1 cellular context compared by ENCODE assay signal in the genomic region with DNA sequence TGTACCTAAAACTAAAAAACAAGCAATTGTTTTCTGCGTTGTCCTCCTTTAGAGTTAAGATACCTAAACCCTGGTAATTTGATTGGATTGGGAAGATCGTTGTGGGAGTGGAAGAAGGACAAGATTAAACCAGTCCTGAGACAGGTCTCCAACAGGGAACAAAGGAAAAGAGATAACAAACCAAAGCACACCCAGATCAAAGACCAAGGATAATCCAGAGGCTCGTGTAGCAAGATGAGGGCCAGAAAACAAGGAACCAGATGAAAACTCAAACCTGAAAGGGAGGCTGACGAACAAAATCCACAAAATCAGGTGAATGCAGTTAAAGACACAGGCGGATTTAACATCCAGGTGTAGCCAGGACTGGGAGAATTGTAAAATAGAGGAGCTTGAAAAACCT.
TF ChIP-seq lines count a peak whose summit lies in the region.

No MANE protein-coding gene starts in this region.

TF ChIP-seq in GM23338, 12 proteins besides CTCF, POLR2A, EP300 and RAD21 (continued from another document):
- TF ChIP-seq ZNF462 (CRISPR knock-in tag; IDR thresholded peaks at IDR 0.05) (no peak), ZNF114 (CRISPR knock-in tag; IDR thresholded peaks at IDR 0.05) (no peak), CREB1 (CRISPR knock-in tag; IDR thresholded peaks at IDR 0.05; ENCODE audit: low read depth) (no peak), EZH2 (IDR thresholded peaks at IDR 0.05; ENCODE audit: low read depth, unreplicated experiment) (no peak), ETS1 (IDR thresholded peaks at IDR 0.05) (no peak), JUNB (IDR thresholded peaks at IDR 0.05; ENCODE audit: unreplicated experiment) (no peak), POLR2AphosphoS5 (IDR thresholded peaks at IDR 0.05; ENCODE audit: low read depth) (no peak)
- TF ChIP-seq, protein P1, sequence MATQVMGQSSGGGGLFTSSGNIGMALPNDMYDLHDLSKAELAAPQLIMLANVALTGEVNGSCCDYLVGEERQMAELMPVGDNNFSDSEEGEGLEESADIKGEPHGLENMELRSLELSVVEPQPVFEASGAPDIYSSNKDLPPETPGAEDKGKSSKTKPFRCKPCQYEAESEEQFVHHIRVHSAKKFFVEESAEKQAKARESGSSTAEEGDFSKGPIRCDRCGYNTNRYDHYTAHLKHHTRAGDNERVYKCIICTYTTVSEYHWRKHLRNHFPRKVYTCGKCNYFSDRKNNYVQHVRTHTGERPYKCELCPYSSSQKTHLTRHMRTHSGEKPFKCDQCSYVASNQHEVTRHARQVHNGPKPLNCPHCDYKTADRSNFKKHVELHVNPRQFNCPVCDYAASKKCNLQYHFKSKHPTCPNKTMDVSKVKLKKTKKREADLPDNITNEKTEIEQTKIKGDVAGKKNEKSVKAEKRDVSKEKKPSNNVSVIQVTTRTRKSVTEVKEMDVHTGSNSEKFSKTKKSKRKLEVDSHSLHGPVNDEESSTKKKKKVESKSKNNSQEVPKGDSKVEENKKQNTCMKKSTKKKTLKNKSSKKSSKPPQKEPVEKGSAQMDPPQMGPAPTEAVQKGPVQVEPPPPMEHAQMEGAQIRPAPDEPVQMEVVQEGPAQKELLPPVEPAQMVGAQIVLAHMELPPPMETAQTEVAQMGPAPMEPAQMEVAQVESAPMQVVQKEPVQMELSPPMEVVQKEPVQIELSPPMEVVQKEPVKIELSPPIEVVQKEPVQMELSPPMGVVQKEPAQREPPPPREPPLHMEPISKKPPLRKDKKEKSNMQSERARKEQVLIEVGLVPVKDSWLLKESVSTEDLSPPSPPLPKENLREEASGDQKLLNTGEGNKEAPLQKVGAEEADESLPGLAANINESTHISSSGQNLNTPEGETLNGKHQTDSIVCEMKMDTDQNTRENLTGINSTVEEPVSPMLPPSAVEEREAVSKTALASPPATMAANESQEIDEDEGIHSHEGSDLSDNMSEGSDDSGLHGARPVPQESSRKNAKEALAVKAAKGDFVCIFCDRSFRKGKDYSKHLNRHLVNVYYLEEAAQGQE (IDR thresholded peaks at IDR 0.05; ENCODE audit: unreplicated experiment), result no peak
